1 cellular context compared by ENCODE assay signal in the genomic region with DNA sequence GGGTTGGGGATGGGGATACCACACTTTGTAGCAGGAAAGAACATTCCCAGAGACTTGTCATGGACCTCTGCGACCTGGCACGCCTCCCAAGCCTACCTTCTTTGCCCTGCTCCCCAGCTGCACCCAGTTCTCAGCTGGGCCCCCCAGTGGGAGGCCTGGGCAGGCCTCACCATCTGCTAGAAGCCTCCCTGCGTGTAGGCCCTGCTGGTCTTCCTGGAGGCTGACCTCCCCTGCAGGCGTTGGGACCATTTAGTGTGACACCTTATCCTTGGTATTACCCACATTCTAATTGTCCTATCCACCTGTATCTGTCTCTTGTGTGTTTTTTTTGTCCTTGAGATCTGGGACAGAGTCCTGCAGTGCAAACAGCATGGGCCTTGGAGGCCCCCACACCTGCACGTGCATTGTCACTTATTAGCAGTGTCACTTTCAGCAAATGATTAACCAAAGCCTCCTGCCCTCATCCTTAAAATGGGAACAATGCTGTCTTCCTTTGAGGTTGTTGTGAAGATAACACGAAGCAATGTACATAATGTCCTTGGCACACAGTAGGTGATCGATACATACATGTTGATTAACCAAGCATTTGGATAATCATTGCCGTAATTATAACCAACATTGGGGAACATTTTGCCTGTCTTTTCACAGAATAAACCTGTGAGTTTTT.
TF ChIP-seq lines count a peak whose summit lies in the region.

No MANE protein-coding gene starts in this region.

TF ChIP-seq in HepG2, 621 proteins besides CTCF, POLR2A, EP300 and RAD21 (continued from another document and continues in another):
- TF ChIP-seq, protein P1, sequence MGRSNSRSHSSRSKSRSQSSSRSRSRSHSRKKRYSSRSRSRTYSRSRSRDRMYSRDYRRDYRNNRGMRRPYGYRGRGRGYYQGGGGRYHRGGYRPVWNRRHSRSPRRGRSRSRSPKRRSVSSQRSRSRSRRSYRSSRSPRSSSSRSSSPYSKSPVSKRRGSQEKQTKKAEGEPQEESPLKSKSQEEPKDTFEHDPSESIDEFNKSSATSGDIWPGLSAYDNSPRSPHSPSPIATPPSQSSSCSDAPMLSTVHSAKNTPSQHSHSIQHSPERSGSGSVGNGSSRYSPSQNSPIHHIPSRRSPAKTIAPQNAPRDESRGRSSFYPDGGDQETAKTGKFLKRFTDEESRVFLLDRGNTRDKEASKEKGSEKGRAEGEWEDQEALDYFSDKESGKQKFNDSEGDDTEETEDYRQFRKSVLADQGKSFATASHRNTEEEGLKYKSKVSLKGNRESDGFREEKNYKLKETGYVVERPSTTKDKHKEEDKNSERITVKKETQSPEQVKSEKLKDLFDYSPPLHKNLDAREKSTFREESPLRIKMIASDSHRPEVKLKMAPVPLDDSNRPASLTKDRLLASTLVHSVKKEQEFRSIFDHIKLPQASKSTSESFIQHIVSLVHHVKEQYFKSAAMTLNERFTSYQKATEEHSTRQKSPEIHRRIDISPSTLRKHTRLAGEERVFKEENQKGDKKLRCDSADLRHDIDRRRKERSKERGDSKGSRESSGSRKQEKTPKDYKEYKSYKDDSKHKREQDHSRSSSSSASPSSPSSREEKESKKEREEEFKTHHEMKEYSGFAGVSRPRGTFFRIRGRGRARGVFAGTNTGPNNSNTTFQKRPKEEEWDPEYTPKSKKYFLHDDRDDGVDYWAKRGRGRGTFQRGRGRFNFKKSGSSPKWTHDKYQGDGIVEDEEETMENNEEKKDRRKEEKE (IDR thresholded peaks at IDR 0.05): no peak
- TF ChIP-seq SP5 (CRISPR knock-in tag; IDR thresholded peaks at IDR 0.05; ENCODE audit: borderline replicate concordance, low read depth): no peak
- TF ChIP-seq, protein P2, sequence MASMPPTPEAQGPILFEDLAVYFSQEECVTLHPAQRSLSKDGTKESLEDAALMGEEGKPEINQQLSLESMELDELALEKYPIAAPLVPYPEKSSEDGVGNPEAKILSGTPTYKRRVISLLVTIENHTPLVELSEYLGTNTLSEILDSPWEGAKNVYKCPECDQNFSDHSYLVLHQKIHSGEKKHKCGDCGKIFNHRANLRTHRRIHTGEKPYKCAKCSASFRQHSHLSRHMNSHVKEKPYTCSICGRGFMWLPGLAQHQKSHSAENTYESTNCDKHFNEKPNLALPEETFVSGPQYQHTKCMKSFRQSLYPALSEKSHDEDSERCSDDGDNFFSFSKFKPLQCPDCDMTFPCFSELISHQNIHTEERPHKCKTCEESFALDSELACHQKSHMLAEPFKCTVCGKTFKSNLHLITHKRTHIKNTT (CRISPR knock-in tag; IDR thresholded peaks at IDR 0.05): no peak
- TF ChIP-seq ZIK1 (CRISPR knock-in tag; IDR thresholded peaks at IDR 0.05; ENCODE audit: borderline replicate concordance, low read depth): no peak
- TF ChIP-seq ZNF383 (CRISPR knock-in tag; IDR thresholded peaks at IDR 0.05; ENCODE audit: borderline replicate concordance): 0 out of 2 replicates have a peak, but pooled peaks have one; percentile 24
- peak; percentile 89 for TF ChIP-seq ZKSCAN1 (IDR thresholded peaks at IDR 0.05; ENCODE audit: low read length)
- no peak for TF ChIP-seq NONO (IDR thresholded peaks at IDR 0.05)
- 0 out of 2 replicates have a peak, but pooled peaks have one; percentile 76 for TF ChIP-seq NONO (CRISPR knock-in tag; conservative IDR thresholded peaks at IDR 0.05)
- TF ChIP-seq GTF3A (CRISPR knock-in tag; conservative IDR thresholded peaks at IDR 0.05): no peak
- no peak for TF ChIP-seq ZNF326 (CRISPR knock-in tag; IDR thresholded peaks at IDR 0.05; ENCODE audit: borderline replicate concordance)
- TF ChIP-seq PAWR (CRISPR knock-in tag; IDR thresholded peaks at IDR 0.05; ENCODE audit: borderline replicate concordance): no peak
- TF ChIP-seq, protein P3, sequence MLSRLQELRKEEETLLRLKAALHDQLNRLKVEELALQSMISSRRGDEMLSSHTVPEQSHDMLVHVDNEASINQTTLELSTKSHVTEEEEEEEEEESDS (CRISPR knock-in tag; IDR thresholded peaks at IDR 0.05; ENCODE audit: borderline replicate concordance): no peak
- no peak for TF ChIP-seq RBAK (CRISPR knock-in tag; IDR thresholded peaks at IDR 0.05)
- peak; percentile 48; the same call in 1 of the 2 replicates for TF ChIP-seq ZNF431 (CRISPR knock-in tag; IDR thresholded peaks at IDR 0.05; ENCODE audit: borderline replicate concordance, low read depth)
- TF ChIP-seq ZNF205 (CRISPR knock-in tag; IDR thresholded peaks at IDR 0.05): peak; percentile 47; the same call in 1 of the 2 replicates
- TF ChIP-seq, protein P4, sequence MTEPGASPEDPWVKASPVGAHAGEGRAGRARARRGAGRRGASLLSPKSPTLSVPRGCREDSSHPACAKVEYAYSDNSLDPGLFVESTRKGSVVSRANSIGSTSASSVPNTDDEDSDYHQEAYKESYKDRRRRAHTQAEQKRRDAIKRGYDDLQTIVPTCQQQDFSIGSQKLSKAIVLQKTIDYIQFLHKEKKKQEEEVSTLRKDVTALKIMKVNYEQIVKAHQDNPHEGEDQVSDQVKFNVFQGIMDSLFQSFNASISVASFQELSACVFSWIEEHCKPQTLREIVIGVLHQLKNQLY (CRISPR knock-in tag; IDR thresholded peaks at IDR 0.05): peak; percentile 66
- no peak for TF ChIP-seq ZNF782 (CRISPR knock-in tag; IDR thresholded peaks at IDR 0.05; ENCODE audit: borderline replicate concordance)
- TF ChIP-seq, protein P5, sequence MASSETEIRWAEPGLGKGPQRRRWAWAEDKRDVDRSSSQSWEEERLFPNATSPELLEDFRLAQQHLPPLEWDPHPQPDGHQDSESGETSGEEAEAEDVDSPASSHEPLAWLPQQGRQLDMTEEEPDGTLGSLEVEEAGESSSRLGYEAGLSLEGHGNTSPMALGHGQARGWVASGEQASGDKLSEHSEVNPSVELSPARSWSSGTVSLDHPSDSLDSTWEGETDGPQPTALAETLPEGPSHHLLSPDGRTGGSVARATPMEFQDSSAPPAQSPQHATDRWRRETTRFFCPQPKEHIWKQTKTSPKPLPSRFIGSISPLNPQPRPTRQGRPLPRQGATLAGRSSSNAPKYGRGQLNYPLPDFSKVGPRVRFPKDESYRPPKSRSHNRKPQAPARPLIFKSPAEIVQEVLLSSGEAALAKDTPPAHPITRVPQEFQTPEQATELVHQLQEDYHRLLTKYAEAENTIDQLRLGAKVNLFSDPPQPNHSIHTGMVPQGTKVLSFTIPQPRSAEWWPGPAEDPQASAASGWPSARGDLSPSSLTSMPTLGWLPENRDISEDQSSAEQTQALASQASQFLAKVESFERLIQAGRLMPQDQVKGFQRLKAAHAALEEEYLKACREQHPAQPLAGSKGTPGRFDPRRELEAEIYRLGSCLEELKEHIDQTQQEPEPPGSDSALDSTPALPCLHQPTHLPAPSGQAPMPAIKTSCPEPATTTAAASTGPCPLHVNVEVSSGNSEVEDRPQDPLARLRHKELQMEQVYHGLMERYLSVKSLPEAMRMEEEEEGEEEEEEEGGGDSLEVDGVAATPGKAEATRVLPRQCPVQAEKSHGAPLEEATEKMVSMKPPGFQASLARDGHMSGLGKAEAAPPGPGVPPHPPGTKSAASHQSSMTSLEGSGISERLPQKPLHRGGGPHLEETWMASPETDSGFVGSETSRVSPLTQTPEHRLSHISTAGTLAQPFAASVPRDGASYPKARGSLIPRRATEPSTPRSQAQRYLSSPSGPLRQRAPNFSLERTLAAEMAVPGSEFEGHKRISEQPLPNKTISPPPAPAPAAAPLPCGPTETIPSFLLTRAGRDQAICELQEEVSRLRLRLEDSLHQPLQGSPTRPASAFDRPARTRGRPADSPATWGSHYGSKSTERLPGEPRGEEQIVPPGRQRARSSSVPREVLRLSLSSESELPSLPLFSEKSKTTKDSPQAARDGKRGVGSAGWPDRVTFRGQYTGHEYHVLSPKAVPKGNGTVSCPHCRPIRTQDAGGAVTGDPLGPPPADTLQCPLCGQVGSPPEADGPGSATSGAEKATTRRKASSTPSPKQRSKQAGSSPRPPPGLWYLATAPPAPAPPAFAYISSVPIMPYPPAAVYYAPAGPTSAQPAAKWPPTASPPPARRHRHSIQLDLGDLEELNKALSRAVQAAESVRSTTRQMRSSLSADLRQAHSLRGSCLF (CRISPR knock-in tag; IDR thresholded peaks at IDR 0.05; ENCODE audit: borderline replicate concordance): no peak
- TF ChIP-seq ZNF749 (CRISPR knock-in tag; IDR thresholded peaks at IDR 0.05; ENCODE audit: borderline replicate concordance): no peak; the same call in 1 of the 2 replicates
- TF ChIP-seq, protein P6, sequence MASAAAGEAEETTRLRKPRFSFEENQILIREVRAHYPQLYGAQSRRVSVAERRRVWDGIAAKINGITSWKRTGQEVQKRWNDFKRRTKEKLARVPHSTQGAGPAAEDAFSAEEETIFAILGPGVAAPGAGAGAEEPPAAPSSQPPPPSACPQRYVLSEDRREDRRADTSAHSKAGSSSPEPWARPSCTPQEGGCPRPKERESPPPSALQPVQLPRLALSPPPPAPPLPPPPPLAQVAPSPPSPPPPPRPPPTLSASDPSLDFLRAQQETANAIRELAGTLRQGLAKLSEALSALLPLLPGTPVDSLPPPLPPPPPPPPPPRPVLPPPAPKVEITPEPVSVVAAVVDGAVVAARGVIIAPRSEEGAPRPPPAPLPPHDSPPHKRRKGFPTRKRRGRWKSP (CRISPR knock-in tag; IDR thresholded peaks at IDR 0.05): peak; percentile 48; the same call in 1 of the 2 replicates
- TF ChIP-seq MTF1 (CRISPR knock-in tag; IDR thresholded peaks at IDR 0.05): no peak
- TF ChIP-seq, protein P7, sequence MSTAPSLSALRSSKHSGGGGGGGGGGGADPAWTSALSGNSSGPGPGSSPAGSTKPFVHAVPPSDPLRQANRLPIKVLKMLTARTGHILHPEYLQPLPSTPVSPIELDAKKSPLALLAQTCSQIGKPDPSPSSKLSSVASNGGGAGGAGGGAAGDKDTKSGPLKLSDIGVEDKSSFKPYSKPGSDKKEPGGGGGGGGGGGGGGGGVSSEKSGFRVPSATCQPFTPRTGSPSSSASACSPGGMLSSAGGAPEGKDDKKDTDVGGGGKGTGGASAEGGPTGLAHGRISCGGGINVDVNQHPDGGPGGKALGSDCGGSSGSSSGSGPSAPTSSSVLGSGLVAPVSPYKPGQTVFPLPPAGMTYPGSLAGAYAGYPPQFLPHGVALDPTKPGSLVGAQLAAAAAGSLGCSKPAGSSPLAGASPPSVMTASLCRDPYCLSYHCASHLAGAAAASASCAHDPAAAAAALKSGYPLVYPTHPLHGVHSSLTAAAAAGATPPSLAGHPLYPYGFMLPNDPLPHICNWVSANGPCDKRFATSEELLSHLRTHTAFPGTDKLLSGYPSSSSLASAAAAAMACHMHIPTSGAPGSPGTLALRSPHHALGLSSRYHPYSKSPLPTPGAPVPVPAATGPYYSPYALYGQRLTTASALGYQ (CRISPR knock-in tag; IDR thresholded peaks at IDR 0.05): peak; percentile 91
- peak; percentile 57; the same call in 1 of the 2 replicates for TF ChIP-seq FOXP1 (IDR thresholded peaks at IDR 0.05)
- TF ChIP-seq FOXP1 (CRISPR knock-in tag; IDR thresholded peaks at IDR 0.05): peak; percentile 93
- no peak for TF ChIP-seq DNMT1 (CRISPR knock-in tag; IDR thresholded peaks at IDR 0.05)
- TF ChIP-seq ZSCAN9 (CRISPR knock-in tag; IDR thresholded peaks at IDR 0.05; ENCODE audit: borderline replicate concordance): peak; percentile 56; the same call in 1 of the 2 replicates
- TF ChIP-seq, protein P8, sequence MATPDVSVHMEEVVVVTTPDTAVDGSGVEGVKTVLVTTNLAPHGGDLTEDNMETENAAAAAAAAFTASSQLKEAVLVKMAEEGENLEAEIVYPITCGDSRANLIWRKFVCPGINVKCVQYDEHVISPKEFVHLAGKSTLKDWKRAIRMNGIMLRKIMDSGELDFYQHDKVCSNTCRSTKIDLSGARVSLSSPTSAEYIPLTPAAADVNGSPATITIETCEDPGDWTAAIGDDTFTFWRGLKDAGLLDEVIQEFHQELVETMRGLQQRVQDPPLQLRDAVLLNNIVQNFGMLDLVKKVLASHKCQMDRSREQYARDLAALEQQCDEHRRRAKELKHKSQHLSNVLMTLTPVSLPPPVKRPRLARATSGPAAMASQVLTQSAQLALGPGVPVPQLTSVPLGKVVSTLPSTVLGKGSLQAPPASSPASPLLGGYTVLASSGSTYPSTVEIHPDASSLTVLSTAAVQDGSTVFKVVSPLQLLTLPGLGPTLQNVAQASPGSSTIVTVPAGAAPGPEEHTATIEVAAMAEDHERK (CRISPR knock-in tag; IDR thresholded peaks at IDR 0.05; ENCODE audit: low read depth): no peak
- TF ChIP-seq, protein P9, sequence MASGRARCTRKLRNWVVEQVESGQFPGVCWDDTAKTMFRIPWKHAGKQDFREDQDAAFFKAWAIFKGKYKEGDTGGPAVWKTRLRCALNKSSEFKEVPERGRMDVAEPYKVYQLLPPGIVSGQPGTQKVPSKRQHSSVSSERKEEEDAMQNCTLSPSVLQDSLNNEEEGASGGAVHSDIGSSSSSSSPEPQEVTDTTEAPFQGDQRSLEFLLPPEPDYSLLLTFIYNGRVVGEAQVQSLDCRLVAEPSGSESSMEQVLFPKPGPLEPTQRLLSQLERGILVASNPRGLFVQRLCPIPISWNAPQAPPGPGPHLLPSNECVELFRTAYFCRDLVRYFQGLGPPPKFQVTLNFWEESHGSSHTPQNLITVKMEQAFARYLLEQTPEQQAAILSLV (CRISPR knock-in tag; IDR thresholded peaks at IDR 0.05; ENCODE audit: borderline replicate concordance): peak; percentile 23; the same call in 1 of the 2 replicates
- no peak for TF ChIP-seq ZBTB3 (CRISPR knock-in tag; IDR thresholded peaks at IDR 0.05; ENCODE audit: borderline replicate concordance, low read depth)
- TF ChIP-seq POLR2AphosphoS5 (IDR thresholded peaks at IDR 0.05; ENCODE audit: low read depth, low read length): no peak
- TF ChIP-seq ZFP36L2 (CRISPR knock-in tag; IDR thresholded peaks at IDR 0.05): no peak
- TF ChIP-seq TEAD2 (CRISPR knock-in tag; IDR thresholded peaks at IDR 0.05): no peak
- TF ChIP-seq ZSCAN25 (CRISPR knock-in tag; IDR thresholded peaks at IDR 0.05): no peak
- TF ChIP-seq FIP1L1 (IDR thresholded peaks at IDR 0.05; ENCODE audit: borderline replicate concordance, insufficient read depth, low read depth, low read length): no peak
- no peak for TF ChIP-seq ZNF335 (CRISPR knock-in tag; IDR thresholded peaks at IDR 0.05)
- TF ChIP-seq KAT2B (IDR thresholded peaks at IDR 0.05; ENCODE audit: borderline replicate concordance, low read depth, low read length): no peak
- no peak for TF ChIP-seq ZNF367 (CRISPR knock-in tag; IDR thresholded peaks at IDR 0.05; ENCODE audit: borderline replicate concordance)
- 0 out of 2 replicates have a peak, but pooled peaks have one; percentile 33 for TF ChIP-seq TCF7L2 (IDR thresholded peaks at IDR 0.05; ENCODE audit: low read depth, low read length)
- TF ChIP-seq ZSCAN20 (CRISPR knock-in tag; IDR thresholded peaks at IDR 0.05; ENCODE audit: borderline replicate concordance): no peak
- TF ChIP-seq, protein P10, sequence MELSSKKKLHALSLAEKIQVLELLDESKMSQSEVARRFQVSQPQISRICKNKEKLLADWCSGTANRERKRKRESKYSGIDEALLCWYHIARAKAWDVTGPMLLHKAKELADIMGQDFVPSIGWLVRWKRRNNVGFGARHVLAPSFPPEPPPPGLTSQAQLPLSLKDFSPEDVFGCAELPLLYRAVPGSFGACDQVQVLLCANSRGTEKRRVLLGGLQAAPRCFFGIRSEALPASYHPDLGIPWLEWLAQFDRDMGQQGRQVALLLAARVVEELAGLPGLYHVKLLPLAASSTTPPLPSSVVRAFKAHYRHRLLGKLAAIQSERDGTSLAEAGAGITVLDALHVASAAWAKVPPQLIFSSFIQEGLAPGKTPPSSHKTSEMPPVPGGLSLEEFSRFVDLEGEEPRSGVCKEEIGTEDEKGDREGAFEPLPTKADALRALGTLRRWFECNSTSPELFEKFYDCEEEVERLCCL (CRISPR knock-in tag; IDR thresholded peaks at IDR 0.05; ENCODE audit: borderline replicate concordance): no peak
- TF ChIP-seq ZNF331 (CRISPR knock-in tag; IDR thresholded peaks at IDR 0.05): peak; percentile 51; the same call in 1 of the 2 replicates
- TF ChIP-seq ARNT2 (CRISPR knock-in tag; IDR thresholded peaks at IDR 0.05; ENCODE audit: low read depth): 0 out of 2 replicates have a peak, but pooled peaks have one; percentile 29
- TF ChIP-seq ZFP1 (CRISPR knock-in tag; IDR thresholded peaks at IDR 0.05): peak; percentile 78; the same call in 1 of the 2 replicates
- TF ChIP-seq ZNF841 (CRISPR knock-in tag; IDR thresholded peaks at IDR 0.05; ENCODE audit: borderline replicate concordance): no peak
